33 cellular contexts compared by ENCODE assay signal in genomic region chr11:99171330-99171729, GRCh38.
"Had no signal": no experiment of that assay in that cellular context is flagged by ENCODE, and none has a peak within 500 bp of the region (broad histone marks: within the 10 kb centered on the region; RNA-seq: fewer than 3 reads in every experiment).

No MANE protein-coding gene starts in this region.

- DNase-seq: Karpas-422, Kasumi-1, MG63, MM.1S, MV-4-11, NCI-H1048, NCI-H1092, NCI-H1092 treated with DMSO at 0.1 percent for 48 hours, NCI-H1105, NCI-H1105 treated with DMSO at 0.1 percent for 48 hours, NCI-H1417, NCI-H1417 treated with DMSO at 0.1 percent for 48 hours, NCI-H1436, NCI-H1436 treated with DMSO at 0.1 percent for 48 hours, NCI-H146, NCI-H1694, NCI-H1694 treated with DMSO at 0.1 percent for 48 hours, NCI-H187, NCI-H187 treated with DMSO at 0.1 percent for 48 hours, NCI-H1930, NCI-H2029, NCI-H2029 treated with DMSO at 0.1 percent for 48 hours, NCI-H2081, NCI-H2081 treated with DMSO at 0.1 percent for 48 hours, NCI-H2107, NCI-H2171, NCI-H2171 treated with DMSO at 0.1 percent for 48 hours, NCI-H2227 treated with DMSO at 0.1 percent for 48 hours, NCI-H226, NCI-H345, NCI-H446, NCI-H446 treated with DMSO at 0.1 percent for 48 hours, NCI-H510A had no signal

- H3K4me3 ChIP-seq: MG63 had no signal

- H3K9me3 ChIP-seq: MG63 had no signal

- H3K27me3 ChIP-seq: MG63 had no signal

- H3K36me3 ChIP-seq: MG63 had no signal
